7 cellular contexts compared by ENCODE assay signal in genomic region chr22:38374433-38374831, GRCh38. TPM values are rescaled to one million over a fixed set of nuclear protein-coding genes. Genes with fewer than 3 reads are reported as not detected.
A peak's percentile ranks its signal among the peaks of the same experiment; 100 is the strongest.
DNase-seq lines count a peak whose midpoint lies in the region; ATAC-seq and TF ChIP-seq lines count a peak whose summit lies in the region.
"Not testable (repeated sequence)": the region's sequence is repeated elsewhere in the genome, so short reads cannot be mapped to it uniquely, and the experiment has no call there.

No MANE protein-coding gene starts in this region.

- H3K9me3 Mint-ChIP-seq in CD8-positive, alpha-beta T cell = peaks cover 13% of the 10 kb centered on the region
- peaks cover 8 to 12% of the 10 kb centered on the region in 2 donors for H3K9me3 Mint-ChIP-seq in activated T-cell treated with anti-CD3 and anti-CD28 coated beads, Interleukin-2, amount 50 U/mL, for 72 hours
- not testable (repeated sequence) for H3K9me3 Mint-ChIP-seq in central memory CD8-positive, alpha-beta T cell
- peaks cover 0 to 14% (median 11%) of the 10 kb centered on the region in 7 donors for H3K9me3 Mint-ChIP-seq in naive B cell

- not testable (repeated sequence) for ATAC-seq in CD8-positive, alpha-beta T cell; T-helper 17 cell; activated T-cell treated with anti-CD3 and anti-CD28 coated beads, Interleukin-2, amount 50 U/mL, for 72 hours (replicated peaks in 1 of 2); central memory CD8-positive, alpha-beta T cell (replicated peaks; ENCODE audit: extremely low read depth, poor library complexity, severe bottlenecking); naive B cell (ENCODE audit: low read depth in 2 of 2)

- not testable (repeated sequence) for H3K27me3 Mint-ChIP-seq in CD8-positive, alpha-beta T cell (ENCODE audit: low read depth); T-helper 17 cell; activated T-cell treated with anti-CD3 and anti-CD28 coated beads, Interleukin-2, amount 50 U/mL, for 72 hours (ENCODE audit: low read depth); central memory CD8-positive, alpha-beta T cell; naive B cell

- not testable (repeated sequence) for H3K4me3 ChIP-seq in CD8-positive, alpha-beta T cell (ENCODE audit: low read depth, low read length); spleen

- not testable (repeated sequence) for H3K4me3 Mint-ChIP-seq in CD8-positive, alpha-beta T cell
- H3K4me3 Mint-ChIP-seq in T-helper 17 cell = peak overlapping the region; percentile 56
- H3K4me3 Mint-ChIP-seq in activated T-cell treated with anti-CD3 and anti-CD28 coated beads, Interleukin-2, amount 50 U/mL, for 72 hours = peak overlapping the region; percentile 13 to 40
- H3K4me3 Mint-ChIP-seq in central memory CD8-positive, alpha-beta T cell = peak overlapping the region; percentile 68
- H3K4me3 Mint-ChIP-seq in naive B cell = peak overlapping the region; percentile 43 to 86 (median 71)

- CTCF ChIA-PET in CD8-positive, alpha-beta T cell (lab: Charles Lee) = not testable (repeated sequence)

- not testable (repeated sequence) for H3K27ac ChIP-seq in CD8-positive, alpha-beta T cell (ENCODE audit: low read depth, low read length)
- peak overlapping the region in 5 of 8 donors; percentile 52 to 81 (median 64) for H3K27ac ChIP-seq in spleen

- intact Hi-C loops in CD8-positive, alpha-beta T cell (cut with DNase I, micrococcal nuclease); spleen (cut with DNase I; ENCODE audit: low total_unique reads): not testable (repeated sequence)

- not testable (repeated sequence) for DNase-seq in CD8-positive, alpha-beta T cell; T-helper 17 cell; activated T-cell treated with anti-CD3 and anti-CD28 coated beads, Interleukin-2, amount 50 U/mL, for 72 hours; central memory CD8-positive, alpha-beta T cell (ENCODE audit: low spot score in 2 of 2); naive B cell; spleen
- DNase-seq in NAMALWA (ENCODE audit: low spot score) = peak; percentile 35

- not testable (repeated sequence) for H3K36me3 Mint-ChIP-seq in CD8-positive, alpha-beta T cell; T-helper 17 cell (ENCODE audit: low read depth); central memory CD8-positive, alpha-beta T cell (ENCODE audit: insufficient read depth)
- peaks cover 7 to 21% of the 10 kb centered on the region in 2 donors for H3K36me3 Mint-ChIP-seq in activated T-cell treated with anti-CD3 and anti-CD28 coated beads, Interleukin-2, amount 50 U/mL, for 72 hours (ENCODE audit: insufficient read depth in 2 of 2)
- peaks cover 27 to 31% of the 10 kb centered on the region in 2 donors for H3K36me3 Mint-ChIP-seq in naive B cell

- H3K36me3 ChIP-seq in CD8-positive, alpha-beta T cell (ENCODE audit: insufficient read depth, low read length) = not testable (repeated sequence)
- peaks cover 0 to 34% (median 8%) of the 10 kb centered on the region in 6 donors for H3K36me3 ChIP-seq in spleen

- peaks cover 14% of the 10 kb centered on the region for H3K4me1 Mint-ChIP-seq in CD8-positive, alpha-beta T cell (ENCODE audit: low read depth)
- H3K4me1 Mint-ChIP-seq in T-helper 17 cell = peaks cover 22% of the 10 kb centered on the region
- H3K4me1 Mint-ChIP-seq in activated T-cell treated with anti-CD3 and anti-CD28 coated beads, Interleukin-2, amount 50 U/mL, for 72 hours (ENCODE audit: low read depth) = not testable (repeated sequence)
- peaks cover 33% of the 10 kb centered on the region for H3K4me1 Mint-ChIP-seq in central memory CD8-positive, alpha-beta T cell
- peaks cover 26 to 56% (median 44%) of the 10 kb centered on the region in 3 donors for H3K4me1 Mint-ChIP-seq in naive B cell

- H3K27me3 ChIP-seq in CD8-positive, alpha-beta T cell (ENCODE audit: insufficient read depth, low read length); spleen (replicated peaks in 1 of 7): not testable (repeated sequence)

- not testable (repeated sequence) for TF ChIP-seq POLR2A in spleen (IDR thresholded peaks at IDR 0.05)

- H3K27ac Mint-ChIP-seq in CD8-positive, alpha-beta T cell = peak overlapping the region; percentile 27
- not testable (repeated sequence) for H3K27ac Mint-ChIP-seq in T-helper 17 cell
- H3K27ac Mint-ChIP-seq in activated T-cell treated with anti-CD3 and anti-CD28 coated beads, Interleukin-2, amount 50 U/mL, for 72 hours = peak overlapping the region; percentile 54
- H3K27ac Mint-ChIP-seq in central memory CD8-positive, alpha-beta T cell (ENCODE audit: low read depth) = peak overlapping the region; percentile 68
- peak overlapping the region; percentile 79 to 99 (median 96) for H3K27ac Mint-ChIP-seq in naive B cell

- not testable (repeated sequence) for TF ChIP-seq CTCF in CD8-positive, alpha-beta T cell (IDR thresholded peaks at IDR 0.05); spleen (IDR thresholded peaks at IDR 0.05 in 8 of 11, conservative IDR thresholded peaks at IDR 0.05 in 3 of 11)

- not testable (repeated sequence) for H3K4me1 ChIP-seq in CD8-positive, alpha-beta T cell (ENCODE audit: insufficient read depth, low read length)
- H3K4me1 ChIP-seq in spleen = peaks cover 0 to 29% (median 6%) of the 10 kb centered on the region in 6 donors

- H3K9me3 ChIP-seq in CD8-positive, alpha-beta T cell (ENCODE audit: low read length); T-helper 17 cell (ENCODE audit: control insufficient read depth, low read length, poor library complexity, severe bottlenecking): not testable (repeated sequence)
- peaks cover 0 to 12% (median 10%) of the 10 kb centered on the region in 8 donors for H3K9me3 ChIP-seq in spleen

- WGBS in spleen, 5 donors = 70 to 86% (median 81%) methylated on average over 2 to 3 of the region's 3 CpGs

- POLR2A ChIA-PET in CD8-positive, alpha-beta T cell (lab: Charles Lee) = not testable (repeated sequence)

RNA-seq across cellular contexts. Expression of gene CSNK1E, which starts 57.2 kb away (rescaled TPM):
- total RNA-seq in CD8-positive, alpha-beta T cell = 100 to 1,000 TPM; 172 to 178 TPM
- total RNA-seq in T-helper 17 cell (100 to 1,000 TPM; 157 to 174 TPM), spleen (100 to 1,000 TPM in 5 of 7 donors, 10 to 100 TPM in 2; 59.0 to 157 (median 110) TPM)
- total RNA-seq in activated T-cell treated with anti-CD3 and anti-CD28 coated beads, Interleukin-2, amount 50 U/mL, for 72 hours = 100 to 1,000 TPM; 106 to 107 TPM
- polyA plus RNA-seq in naive B cell (ENCODE audit: low read depth in 6 of 6) (10 to 100 TPM in 3 of 6 donors, 1 to 10 TPM in 3; 5.8 to 19.6 (median 10.0) TPM), spleen (10 to 100 TPM; 32.8 to 73.9 (median 49.0) TPM)
